Comparison of ENCODE assay signal across 9 cellular contexts in the genomic region with DNA sequence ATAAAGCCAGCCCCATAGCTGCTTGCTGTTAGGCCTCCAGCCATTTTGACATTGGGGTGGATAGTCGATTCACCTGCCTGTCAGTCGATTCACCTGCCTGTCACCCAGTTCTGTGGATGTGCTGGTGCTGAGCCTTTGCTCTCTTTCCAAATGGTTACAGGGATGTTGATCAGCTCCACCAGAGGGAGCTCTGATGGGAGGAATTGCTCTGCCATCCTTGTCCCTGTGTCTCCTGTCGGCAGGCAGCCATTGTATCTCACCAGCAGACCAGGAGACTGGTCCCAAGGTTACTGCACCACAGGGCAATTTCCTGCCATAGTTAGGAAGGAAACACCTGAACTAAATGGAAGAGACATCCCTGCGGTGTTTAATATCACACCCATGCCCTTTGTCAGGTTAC. TPM values are rescaled to one million over a fixed set of nuclear protein-coding genes. Genes with fewer than 3 reads are reported as not detected.
DNase-seq lines count a peak whose midpoint lies in the region; ATAC-seq, FAIRE-seq and TF ChIP-seq lines count a peak whose summit lies in the region.
"Had no signal": no experiment of that assay in that cellular context is flagged by ENCODE, and none has a peak within 500 bp of the region (broad histone marks: within the 10 kb centered on the region; RNA-seq: fewer than 3 reads in every experiment).

No MANE protein-coding gene starts in this region.

- in situ Hi-C loops in SK-MEL-5 (cut with HindIII; ENCODE audit: low pct_unique_long_range_greater_than_20kb, low sequenced_read_pairs) = no loop called here

- no peaks in the 10 kb centered on the region for H3K4me1 ChIP-seq in foreskin keratinocyte
- H3K4me1 ChIP-seq in small intestine (ENCODE audit: control insufficient read depth in 2 of 2, insufficient read depth in 1 of 2, low read depth in 1 of 2, low read length in 1 of 2) = peaks cover 0 to 4% of the 10 kb centered on the region in 2 donors
- H3K4me1 ChIP-seq in tibial artery = peaks cover 0 to 20% (median 13%) of the 10 kb centered on the region in 4 donors

- TF ChIP-seq CTCF in foreskin keratinocyte (conservative IDR thresholded peaks at IDR 0.05) = peak; percentile 65
- peak in 1 of 2 experiments; percentile 18 for TF ChIP-seq CTCF in tibial artery (IDR thresholded peaks at IDR 0.05)

- FAIRE-seq in small intestine (lab: Jason Lieb, UNC) = no peak

- intact Hi-C loops in tibial artery (cut with DNase I; ENCODE audit: low total_unique reads) = loop anchor here (2.0 kb wide), 1 partner anchor 34 kb away; the partner anchor contains the start of gene DTX4

- H3K9me3 ChIP-seq in small intestine (ENCODE audit: control insufficient read depth, low read depth) = no peaks in the 10 kb centered on the region
- H3K9me3 ChIP-seq in tibial artery = no peaks in the 10 kb centered on the region
- H3K9me3 ChIP-seq: ovary had no signal

- H3K27ac ChIP-seq in foreskin keratinocyte (no peak overlapping the region), small intestine (ENCODE audit: low read depth in 1 of 2, low read length in 1 of 2) (peak overlapping the region in 1 of 2 donors; percentile 3), tibial artery (no peak overlapping the region)

- H3K27me3 ChIP-seq in foreskin keratinocyte = no peaks in the 10 kb centered on the region
- no peaks in the 10 kb centered on the region for H3K27me3 ChIP-seq in small intestine (ENCODE audit: control insufficient read depth in 2 of 2, insufficient read depth in 2 of 2, low read length in 2 of 2)
- no peaks in the 10 kb centered on the region for H3K27me3 ChIP-seq in tibial artery
- H3K27me3 ChIP-seq: ovary had no signal

- H3K4me3 ChIP-seq in small intestine (ENCODE audit: low read depth in 1 of 2, low read length in 2 of 2) (no peak overlapping the region), tibial artery (no peak overlapping the region)
- H3K4me3 ChIP-seq: ovary had no signal

- DNase-seq in DMS153 treated with DMSO at 0.1 percent for 48 hours (lab: John Stamatoyannopoulos, UW; ENCODE audit: unreplicated experiment) = peak; percentile 3
- DNase-seq in HPDE6-E6E7 (ENCODE audit: extremely low spot score) = peak; percentile 17
- peak; percentile 72 for DNase-seq in SK-MEL-5 (ENCODE audit: low read depth, low spot score)
- DNase-seq in foreskin keratinocyte = peak in 1 of 2 donors; percentile 25
- DNase-seq in small intestine = peak; percentile 66
- no peak for DNase-seq in tibial artery
- DNase-seq in GF-D8 (lab: John Stamatoyannopoulos, UW) = no peak

- 60 to 63% (median 61%) methylated on average over 4 of the region's 4 CpGs for WGBS in small intestine, 3 donors

- H3K36me3 ChIP-seq in small intestine (ENCODE audit: control insufficient read depth in 2 of 2, insufficient read depth in 2 of 2, low read length in 2 of 2) = peaks cover 5 to 7% of the 10 kb centered on the region in 2 donors
- peaks cover 0 to 13% (median 0%) of the 10 kb centered on the region in 3 donors for H3K36me3 ChIP-seq in tibial artery
- H3K36me3 ChIP-seq: ovary had no signal

- ATAC-seq in foreskin keratinocyte (peak; percentile 70), HG03520 (IDR thresholded peaks at IDR 0.05; ENCODE audit: unreplicated experiment) (no peak)

RNA-seq across cellular contexts. Expression of gene MPEG1, which starts 6.1 kb away (rescaled TPM):
- not detected in 2 replicates for total RNA-seq in SK-MEL-5 (2014; rRNA removed; shearing (Covaris generic))
- not detected in 2 replicates for polyA plus RNA-seq in SK-MEL-5 (2015; cell fraction: cytosol; rRNA removed)
- not detected in 2 replicates for polyA plus RNA-seq in SK-MEL-5 (2015; cell fraction: nucleus; rRNA removed)
- total RNA-seq in foreskin keratinocyte = not detected in 2 replicates
- polyA plus RNA-seq in foreskin keratinocyte (not detected in 2 replicates), small intestine (1 to 10 TPM; 1.8 to 8.8 (median 6.5) TPM)

RNA-seq across cellular contexts. Expression of gene DTX4, which starts 34.7 kb away (rescaled TPM):
- 0.67 and 0.95 TPM in 2 replicates for total RNA-seq in SK-MEL-5 (2014; rRNA removed; shearing (Covaris generic))
- 3.5 TPM in 2 replicates for polyA plus RNA-seq in SK-MEL-5 (2015; cell fraction: cytosol; rRNA removed)
- polyA plus RNA-seq in SK-MEL-5 (2015; cell fraction: nucleus; rRNA removed) = 15.4 and 22.2 TPM in 2 replicates
- 5.7 and 6.2 TPM in 2 replicates for total RNA-seq in foreskin keratinocyte
- polyA plus RNA-seq in foreskin keratinocyte (2.3 and 2.7 TPM in 2 replicates), small intestine (10 to 100 TPM; 12.2 to 23.8 (median 21.0) TPM)

Comparison
In these comparisons a context has a peak if more than half of its experiments do, and no peak if none do; other contexts are left out.
1. DNase-seq: peak in DMS153 treated with DMSO at 0.1 percent for 48 hours (single experiment), HPDE6-E6E7 (single experiment), SK-MEL-5 (single experiment) and small intestine (single experiment); none in tibial artery (0 of 2) and GF-D8 (single experiment).